In genomic region chr7:105195891-105196290, GRCh38 we compare ENCODE assay signal across 31 cellular contexts.
"Had no signal": no experiment of that assay in that cellular context is flagged by ENCODE, and none has a peak within 500 bp of the region (broad histone marks: within the 10 kb centered on the region; RNA-seq: fewer than 3 reads in every experiment).

No MANE protein-coding gene starts in this region.

- ATAC-seq: activated naive CD8-positive, alpha-beta T cell treated with anti-CD3 and anti-CD28 coated beads, Interleukin-2, amount 50 U/mL, for 24 hours; activated T-cell treated with anti-CD3 and anti-CD28 coated beads, Interleukin-2, amount 50 U/mL, for 4 hours had no signal

- H3K4me1 Mint-ChIP-seq: activated naive CD4-positive, alpha-beta T cell treated with anti-CD3 and anti-CD28 coated beads, Interleukin-2, amount 10 ng/mL, durations not matched to agents 7 days and 5 days had no signal

- H3K27ac ChIP-seq: KMS-11, Peyer's patch, VCaP had no signal

- H3K27ac Mint-ChIP-seq: activated B cell treated with CpG ODN at 0.5 μM for 24 hours; activated CD4-positive, alpha-beta memory T cell treated with anti-CD3 and anti-CD28 coated beads for 36 hours; activated naive CD4-positive, alpha-beta T cell treated with anti-CD3 and anti-CD28 coated beads, Interleukin-2, amount 10 ng/mL, durations not matched to agents 7 days and 5 days; activated naive CD8-positive, alpha-beta T cell treated with anti-CD3 and anti-CD28 coated beads, Interleukin-2, amount 50 U/mL, for 24 hours; brain had no signal

- H3K27me3 Mint-ChIP-seq: activated B cell treated with CpG ODN at 0.5 μM for 24 hours; activated CD4-positive, alpha-beta memory T cell treated with anti-CD3 and anti-CD28 coated beads for 36 hours; activated naive CD4-positive, alpha-beta T cell treated with anti-CD3 and anti-CD28 coated beads, Interleukin-2, amount 10 ng/mL, durations not matched to agents 7 days and 5 days; activated naive CD8-positive, alpha-beta T cell; activated naive CD8-positive, alpha-beta T cell treated with anti-CD3 and anti-CD28 coated beads, Interleukin-2, amount 50 U/mL, for 24 hours; brain had no signal

- H3K36me3 ChIP-seq: Peyer's patch had no signal

- H3K4me1 ChIP-seq: Peyer's patch had no signal

- H3K4me3 Mint-ChIP-seq: activated B cell treated with CpG ODN at 0.5 μM for 24 hours; activated CD4-positive, alpha-beta memory T cell treated with anti-CD3 and anti-CD28 coated beads for 36 hours; activated naive CD4-positive, alpha-beta T cell treated with anti-CD3 and anti-CD28 coated beads, Interleukin-2, amount 10 ng/mL, durations not matched to agents 7 days and 5 days; activated naive CD8-positive, alpha-beta T cell; activated naive CD8-positive, alpha-beta T cell treated with anti-CD3 and anti-CD28 coated beads, Interleukin-2, amount 50 U/mL, for 24 hours; activated T-cell treated with anti-CD3 and anti-CD28 coated beads, Interleukin-2, amount 50 U/mL, for 4 hours; brain had no signal

- H3K4me3 ChIP-seq: Peyer's patch had no signal

- H3K9me3 Mint-ChIP-seq: activated B cell treated with CpG ODN at 0.5 μM for 24 hours; activated CD4-positive, alpha-beta memory T cell treated with anti-CD3 and anti-CD28 coated beads for 36 hours; activated naive CD4-positive, alpha-beta T cell treated with anti-CD3 and anti-CD28 coated beads, Interleukin-2, amount 10 ng/mL, durations not matched to agents 7 days and 5 days; activated naive CD8-positive, alpha-beta T cell treated with anti-CD3 and anti-CD28 coated beads, Interleukin-2, amount 50 U/mL, for 24 hours; activated T-cell treated with anti-CD3 and anti-CD28 coated beads, Interleukin-2, amount 50 U/mL, for 4 hours; brain had no signal

- H3K27me3 ChIP-seq: Peyer's patch had no signal

- H3K9me3 ChIP-seq: Peyer's patch had no signal

- DNase-seq: activated B cell treated with CpG ODN at 0.5 μM for 24 hours; activated CD4-positive, alpha-beta memory T cell treated with anti-CD3 and anti-CD28 coated beads for 36 hours; activated CD4-positive, alpha-beta T cell treated with anti-CD3 and anti-CD28 coated beads for 4 hours; activated CD4-positive, alpha-beta T cell treated with anti-CD3 and anti-CD28 coated beads, Interleukin-2, amount 50 U/mL, for 1 hour; activated CD4-positive, CD25-positive, alpha-beta regulatory T cell treated with anti-CD3 and anti-CD28 coated beads, Interleukin-2, amount 50 U/mL, for 72 hours; activated CD8-positive, alpha-beta memory T cell treated with anti-CD3 and anti-CD28 coated beads, Interleukin-2, amount 50 U/mL, for 4 hours; activated effector memory CD4-positive, alpha-beta T cell treated with Interleukin-2 at 50 U/mL for 16 hours; activated naive CD4-positive, alpha-beta T cell treated with anti-CD3 and anti-CD28 coated beads, Interleukin-2, amount 10 ng/mL, durations not matched to agents 7 days and 5 days; activated naive CD8-positive, alpha-beta T cell treated with anti-CD3 and anti-CD28 coated beads, Interleukin-2, amount 50 U/mL, for 24 hours; activated T-cell treated with anti-CD3 and anti-CD28 coated beads for 4 hours; activated T-cell treated with anti-CD3 and anti-CD28 coated beads, Interleukin-2, amount 50 U/mL, for 4 hours; anterior cingulate cortex; NCI-H1105; NCI-H1436; NCI-H1694; NCI-H1930; NCI-H2081 treated with DMSO at 0.1 percent for 48 hours; NCI-H345; NCI-H524 treated with DMSO at 0.1 percent for 48 hours; PC-3; Peyer's patch; RPMI8226; SHP77 treated with DMSO at 0.1 percent for 48 hours; SW 1271; T-helper 1 cell; T-helper 2 cell; T-helper 9 cell had no signal

- H3K9ac ChIP-seq: KMS-11 had no signal

- H3K4me2 ChIP-seq: KMS-11 had no signal
